Comparison of ENCODE assay signal across 8 cellular contexts in the genomic region with DNA sequence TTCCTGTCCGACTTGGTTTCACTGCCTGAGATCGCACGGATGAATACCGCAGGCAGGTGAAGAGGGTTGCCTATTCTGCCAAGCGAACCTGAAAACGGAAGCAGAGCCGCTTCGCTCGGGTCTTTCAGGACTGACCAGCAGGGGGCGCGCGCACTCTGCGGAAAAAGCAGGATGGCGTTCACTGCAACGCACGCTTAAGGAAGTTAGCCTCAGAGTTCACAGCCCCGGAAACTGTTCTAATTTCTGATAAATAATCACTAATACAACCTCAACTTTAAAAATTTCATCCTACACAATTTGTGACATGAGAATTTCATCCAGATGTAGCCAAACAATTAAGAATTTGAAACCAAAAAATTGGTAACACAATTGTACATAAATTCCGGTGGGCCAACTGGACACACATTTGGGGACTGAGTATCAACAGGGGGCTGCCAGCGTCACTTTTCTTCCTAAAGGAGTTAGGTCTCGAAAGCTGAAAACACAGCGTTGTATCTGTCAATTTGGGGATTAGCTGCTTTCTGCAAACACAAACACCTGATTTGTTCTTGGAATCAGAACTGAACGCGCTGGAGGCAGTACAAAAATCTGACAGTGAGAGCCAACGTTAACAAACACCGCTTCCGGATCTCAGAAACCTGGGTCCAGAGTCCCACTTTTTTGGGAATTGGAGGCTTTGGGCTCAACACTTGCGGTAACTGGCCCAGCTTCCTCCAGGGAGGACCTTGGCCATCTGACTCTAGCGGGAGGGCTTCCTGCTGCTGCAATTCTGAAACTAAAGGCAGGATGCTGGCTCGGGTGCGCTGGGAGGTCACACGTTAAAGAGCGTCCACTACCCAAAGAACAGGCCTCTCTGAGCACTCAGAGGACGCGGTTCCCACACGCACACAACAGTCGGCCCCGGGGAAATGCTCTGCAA. TPM values are rescaled to one million over a fixed set of nuclear protein-coding genes. Genes with fewer than 3 reads are reported as not detected.
A peak's percentile ranks its signal among the peaks of the same experiment; 100 is the strongest.
DNase-seq lines count a peak whose midpoint lies in the region; FAIRE-seq and TF ChIP-seq lines count a peak whose summit lies in the region.

No MANE protein-coding gene starts in this region.

- no peaks in the 10 kb centered on the region for H3K9me3 ChIP-seq in OCI-LY3 (ENCODE audit: insufficient read depth, low read length)

- POLR2A ChIA-PET in BJ (lab: Charles Lee): no interaction called here

- DNase-seq in BJ (ENCODE audit: low read depth) (no peak), GM19239 (ENCODE audit: insufficient read length, low spot score) (peak; percentile 76), HK-2 (ENCODE audit: unreplicated experiment) (peak; percentile 87), activated T-cell treated with anti-CD3 and anti-CD28 coated beads for 1 hour (ENCODE audit: low read depth) (peak; percentile 96), epithelial cell of proximal tubule (ENCODE audit: low read depth) (no peak), myocyte (ENCODE audit: low read depth) (peak; percentile 73)
- DNase-seq in stimulated activated CD8-positive, alpha-beta memory T cell treated with anti-CD3 and anti-CD28 coated beads, Interleukin-7, amount 100 ng/mL, for 24 hours (ENCODE audit: low read depth): peak; percentile 88

- H3K27me3 ChIP-seq in BJ (ENCODE audit: control insufficient read depth, insufficient read depth, low read length) (no peaks in the 10 kb centered on the region), OCI-LY3 (ENCODE audit: low read depth, low read length) (peaks cover 7% of the 10 kb centered on the region)

- H3K36me3 ChIP-seq in BJ (ENCODE audit: control insufficient read depth, insufficient read depth, low read length): peaks cover 28% of the 10 kb centered on the region
- no peaks in the 10 kb centered on the region for H3K36me3 ChIP-seq in OCI-LY3 (replicated peaks; ENCODE audit: low read depth, low read length)

- peak; percentile 88 for FAIRE-seq in GM19239 (lab: Jason Lieb, UNC)

- CTCF ChIA-PET in BJ (lab: Yijun Ruan, JAX): interaction anchor here (0.6 to 6.3 kb wide), 21 partner anchors 10 to 475 kb away, joined by 3 to 78 read pairs (median 6); a partner anchor contains a TSS

- no peak overlapping the region for H3K27ac ChIP-seq in OCI-LY3 (ENCODE audit: low read length)

- peak overlapping the region; percentile 100 for H2AFZ ChIP-seq in OCI-LY3 (ENCODE audit: low read depth, low read length)

- peak overlapping the region; percentile 63 for H3K9ac ChIP-seq in OCI-LY3 (ENCODE audit: low read length)

- no peaks in the 10 kb centered on the region for H4K20me1 ChIP-seq in OCI-LY3 (ENCODE audit: insufficient read depth, low read length)

- no peaks in the 10 kb centered on the region for H3K79me2 ChIP-seq in OCI-LY3 (ENCODE audit: low read length)

- peaks cover 35% of the 10 kb centered on the region for H3K4me1 ChIP-seq in OCI-LY3 (ENCODE audit: low read length)

- H3K4me2 ChIP-seq in OCI-LY3 (ENCODE audit: low read length): peak overlapping the region; percentile 82

- H3K4me3 ChIP-seq in BJ (ENCODE audit: low read depth, low read length) (no peak overlapping the region), OCI-LY3 (ENCODE audit: low read length) (peak overlapping the region; percentile 75), epithelial cell of proximal tubule (ENCODE audit: low read depth, low read length) (peak overlapping the region; percentile 36)

- TF ChIP-seq CTCF in BJ (IDR thresholded peaks at IDR 0.05; ENCODE audit: insufficient read depth, low read depth, low read length): peak; percentile 90
- peak; percentile 83 for TF ChIP-seq CTCF in OCI-LY3 (IDR thresholded peaks at IDR 0.05; ENCODE audit: low read depth, low read length)
- peak; percentile 95 for TF ChIP-seq CTCF in epithelial cell of proximal tubule (conservative IDR thresholded peaks at IDR 0.05; ENCODE audit: low read depth, low read length)

RNA-seq across cellular contexts. Expression of a gene that starts 8.8 kb away (rescaled TPM):
- polyA plus RNA-seq in BJ (2011; rRNA removed): 24.0 and 25.1 TPM in 2 replicates
- polyA minus RNA-seq in BJ (2011; rRNA and poly(A)+ RNA removed): 30.2 and 34.9 TPM in 2 replicates
- total RNA-seq in epithelial cell of proximal tubule (36.4 and 37.6 TPM in 2 replicates), myocyte (42.2 and 69.7 TPM in 2 replicates)
- 112 TPM for polyA plus RNA-seq in myocyte (2012)

Comparison
In these comparisons a context has a peak if more than half of its experiments do, and no peak if none do; other contexts are left out.
1. DNase-seq: peak in GM19239 (single experiment), HK-2 (single experiment), activated T-cell treated with anti-CD3 and anti-CD28 coated beads for 1 hour (single experiment), myocyte (single experiment) and stimulated activated CD8-positive, alpha-beta memory T cell treated with anti-CD3 and anti-CD28 coated beads, Interleukin-7, amount 100 ng/mL, for 24 hours (single experiment); none in BJ (single experiment) and epithelial cell of proximal tubule (single experiment).
2. Peak in every context shown above with its lines, with median percentiles within 50 percentile points of each other: CTCF ChIP-seq.